In genomic region chr7:28988818-28989595, GRCh38 we compare ENCODE assay signal across 13 cellular contexts. TPM values are rescaled to one million over a fixed set of nuclear protein-coding genes. Genes with fewer than 3 reads are reported as not detected.
DNase-seq lines count a peak whose midpoint lies in the region; ATAC-seq lines count a peak whose summit lies in the region.
"Had no signal": no experiment of that assay in that cellular context is flagged by ENCODE, and none has a peak within 500 bp of the region (broad histone marks: within the 10 kb centered on the region; RNA-seq: fewer than 3 reads in every experiment).

No MANE protein-coding gene starts in this region.

- DNase-seq in Right ventricle myocardium inferior (ENCODE audit: missing footprints) = no peak
- DNase-seq in cardiac septum (ENCODE audit: low spot score) = no peak
- DNase-seq in dedifferentiated amniotic fluid mesenchymal stem cell (ENCODE audit: extremely low spot score) = peak; percentile 85
- peak; percentile 69 for DNase-seq in mesendoderm
- peak in 1 of 2 donors; percentile 73 for DNase-seq in aorta
- no peak for DNase-seq in NCI-H146 treated with DMSO at 0.1 percent for 48 hours (lab: John Stamatoyannopoulos, UW; ENCODE audit: unreplicated experiment)
- DNase-seq in KG1 (lab: John Stamatoyannopoulos, UW) = no peak
- DNase-seq: activated naive CD4-positive, alpha-beta T cell; endodermal cell; NCI-H187 treated with DMSO at 0.1 percent for 48 hours; Peyer's patch had no signal

- H4K5ac ChIP-seq in mesendoderm (ENCODE audit: low read length) = no peak overlapping the region

- H3K4ac ChIP-seq in mesendoderm (ENCODE audit: low read depth, low read length) = no peak overlapping the region

- H3K27ac ChIP-seq in mesendoderm (ENCODE audit: low read depth, low read length) (no peak overlapping the region), aorta (ENCODE audit: low read depth in 1 of 2, low read length in 2 of 2) (no peak overlapping the region)
- H3K27ac ChIP-seq: A549 had no signal

- no peak overlapping the region for H2BK15ac ChIP-seq in mesendoderm (replicated peaks; ENCODE audit: low read depth)

- intact Hi-C loops in Right ventricle myocardium inferior (cut with DNase I) = no loop called here
- intact Hi-C loops in cardiac septum (cut with DNase I) = loop anchor here (5.0 kb wide), 1 partner anchor 48 kb away; no protein-coding TSS in a partner anchor
- intact Hi-C loops in aorta (cut with DNase I) = no loop called here

- H3K79me2 ChIP-seq in mesendoderm (ENCODE audit: control insufficient read depth, insufficient read depth, low read length) = no peaks in the 10 kb centered on the region

- no peak overlapping the region for H3K4me3 ChIP-seq in mesendoderm (ENCODE audit: low read length)
- H3K4me3 ChIP-seq in aorta (ENCODE audit: low read length in 2 of 2) = no peak overlapping the region
- H3K4me3 ChIP-seq: A549, Peyer's patch had no signal

- no peaks in the 10 kb centered on the region for H3K9me3 ChIP-seq in aorta (ENCODE audit: control insufficient read depth, low read length)
- H3K9me3 ChIP-seq: A549, Peyer's patch had no signal

- H2AK5ac ChIP-seq in mesendoderm (ENCODE audit: low read length) = no peak overlapping the region

- H2BK120ac ChIP-seq in mesendoderm (ENCODE audit: low read depth, low read length) = no peak overlapping the region

- H2BK5ac ChIP-seq in mesendoderm (ENCODE audit: low read length) = no peak overlapping the region

- no peak overlapping the region for H3K4me2 ChIP-seq in mesendoderm (ENCODE audit: low read length)
- H3K4me2 ChIP-seq: A549 had no signal

- H4K8ac ChIP-seq in mesendoderm (ENCODE audit: low read depth, low read length) = no peak overlapping the region

- H3K79me1 ChIP-seq in mesendoderm (ENCODE audit: low read length) = no peaks in the 10 kb centered on the region

- H3K23ac ChIP-seq in mesendoderm (ENCODE audit: low read length) = no peak overlapping the region

- no peak overlapping the region for H3K56ac ChIP-seq in mesendoderm (ENCODE audit: low read length)

- H3K36me3 ChIP-seq in mesendoderm (ENCODE audit: control insufficient read depth, insufficient read depth, low read length) (no peaks in the 10 kb centered on the region), aorta (ENCODE audit: control insufficient read depth in 1 of 2, insufficient read depth in 2 of 2, low read length in 1 of 2) (no peaks in the 10 kb centered on the region)
- H3K36me3 ChIP-seq: Peyer's patch had no signal

- H3K9ac ChIP-seq in mesendoderm (ENCODE audit: low read length) = no peak overlapping the region

- H3K4me1 ChIP-seq in mesendoderm (ENCODE audit: control insufficient read depth, low read depth, low read length) (no peaks in the 10 kb centered on the region), aorta (ENCODE audit: control insufficient read depth in 1 of 2, insufficient read depth in 2 of 2, low read length in 2 of 2) (no peaks in the 10 kb centered on the region)
- H3K4me1 ChIP-seq: A549, Peyer's patch had no signal

- no CpG with 5 or more reads among the region's 6 CpGs for WGBS in mesendoderm (ENCODE audit: extremely low coverage, insufficient coverage, low lambda C conversion rate)
- 26 to 30% methylated on average over 6 of the region's 6 CpGs for WGBS in aorta, 2 donors

- ATAC-seq in Right ventricle myocardium inferior (peak; percentile 21), aorta (ENCODE audit: low FRiP score) (peak; percentile 79), HG02885 (IDR thresholded peaks at IDR 0.05; ENCODE audit: poor library complexity, unreplicated experiment) (no peak)
- ATAC-seq: A549 had no signal

- H3K18ac ChIP-seq in mesendoderm (ENCODE audit: low read length) = no peak overlapping the region

- no peaks in the 10 kb centered on the region for H3K27me3 ChIP-seq in mesendoderm (ENCODE audit: insufficient read depth, low read length, poor library complexity)
- H3K27me3 ChIP-seq in aorta (ENCODE audit: control insufficient read depth in 1 of 2, insufficient read depth in 2 of 2, low read length in 1 of 2) = no peaks in the 10 kb centered on the region
- H3K27me3 ChIP-seq: Peyer's patch had no signal

RNA-seq across cellular contexts. Expression of gene TRIL, which starts 30.9 kb away (rescaled TPM):
- total RNA-seq in Right ventricle myocardium inferior = 2.3 TPM
- 2.6 TPM for total RNA-seq in cardiac septum
- polyA plus RNA-seq in mesendoderm (2013, experiment 1 of 2) = 1.2 TPM
- polyA plus RNA-seq in mesendoderm (2013, experiment 2 of 2) = 1.2 TPM
- total RNA-seq in aorta = 1 to 10 TPM; 1.0 to 7.0 TPM
- under 1 TPM; 0.13 to 0.54 TPM for polyA plus RNA-seq in aorta
- polyA plus RNA-seq: A549 had no signal

Comparison
In these comparisons a context has a peak if more than half of its experiments do, and no peak if none do; other contexts are left out.
1. DNase-seq: peak in dedifferentiated amniotic fluid mesenchymal stem cell (single experiment) and mesendoderm (single experiment); none in Right ventricle myocardium inferior (single experiment), cardiac septum (single experiment), NCI-H146 treated with DMSO at 0.1 percent for 48 hours (single experiment) and KG1 (single experiment).